In the genomic region with DNA sequence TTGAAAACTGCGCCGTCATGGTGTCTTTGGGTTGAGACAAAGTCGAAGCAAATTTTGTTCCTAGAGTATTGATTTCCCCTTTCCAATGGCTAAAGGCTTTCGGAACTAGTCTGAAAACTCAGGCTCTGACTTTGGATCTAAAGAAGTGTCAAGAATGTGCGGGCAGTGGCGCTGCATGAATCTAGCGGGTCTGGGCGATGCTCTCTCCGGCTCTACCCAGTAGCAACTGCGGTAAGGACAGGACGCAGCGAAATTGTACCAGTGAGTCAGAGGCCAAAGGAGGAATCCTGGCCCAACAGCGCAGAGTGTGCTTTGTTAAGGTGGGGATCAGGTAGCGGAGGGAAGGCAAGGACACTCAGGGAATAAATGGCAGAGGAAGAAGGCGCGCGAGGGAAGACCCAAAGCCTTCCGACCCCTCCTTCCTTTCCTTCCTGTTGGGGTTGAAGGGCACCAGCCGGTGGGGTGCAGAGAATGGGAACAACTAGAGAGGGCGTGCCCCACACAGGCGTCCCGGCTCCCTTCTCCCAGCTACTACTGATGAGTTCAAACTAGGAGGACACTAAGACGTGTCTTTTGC, we compare ENCODE assay signal across 19 cellular contexts. TPM values are rescaled to one million over a fixed set of nuclear protein-coding genes. Genes with fewer than 3 reads are reported as not detected.
A peak's percentile ranks its signal among the peaks of the same experiment; 100 is the strongest.
DNase-seq lines count a peak whose midpoint lies in the region; ATAC-seq and TF ChIP-seq lines count a peak whose summit lies in the region.
"Had no signal": no experiment of that assay in that cellular context is flagged by ENCODE, and none has a peak within 500 bp of the region (broad histone marks: within the 10 kb centered on the region; RNA-seq: fewer than 3 reads in every experiment).

No MANE protein-coding gene starts in this region.

- H3K36me3 ChIP-seq in mesendoderm (ENCODE audit: control insufficient read depth, insufficient read depth, low read length): no peaks in the 10 kb centered on the region
- H3K36me3 ChIP-seq: BE2C had no signal

- H3K4me1 ChIP-seq in mesendoderm (ENCODE audit: control insufficient read depth, low read depth, low read length): peaks cover 10% of the 10 kb centered on the region
- H3K4me1 ChIP-seq: BE2C had no signal

- no peak overlapping the region for H3K4me2 ChIP-seq in mesendoderm (ENCODE audit: low read length)

- peak overlapping the region; percentile 38 for H3K56ac ChIP-seq in mesendoderm (ENCODE audit: low read length)

- H3K9ac ChIP-seq in mesendoderm (ENCODE audit: low read length): no peak overlapping the region

- no peak overlapping the region for H4K5ac ChIP-seq in mesendoderm (ENCODE audit: low read length)

- no peak overlapping the region for H3K23ac ChIP-seq in mesendoderm (ENCODE audit: low read length)

- H2AK5ac ChIP-seq in mesendoderm (ENCODE audit: low read length): no peak overlapping the region

- no peak overlapping the region for H2BK120ac ChIP-seq in mesendoderm (ENCODE audit: low read depth, low read length)

- H3K79me1 ChIP-seq in mesendoderm (ENCODE audit: low read length): no peaks in the 10 kb centered on the region

- H4K8ac ChIP-seq in mesendoderm (ENCODE audit: low read depth, low read length): no peak overlapping the region

- DNase-seq in activated CD8-positive, alpha-beta memory T cell treated with anti-CD3 and anti-CD28 coated beads for 24 hours: peak; percentile 38
- DNase-seq in activated CD8-positive, alpha-beta memory T cell treated with anti-CD3 and anti-CD28 coated beads, Interleukin-2, amount 50 U/mL, for 4 hours: no peak
- DNase-seq in epithelial cell of esophagus (ENCODE audit: low read depth) (peak; percentile 39), mesendoderm (no peak), NCI-H1092 treated with DMSO at 0.1 percent for 48 hours (lab: John Stamatoyannopoulos, UW) (no peak), T-helper 9 cell (no peak)
- DNase-seq: ACHN; BE2C; CD8-positive, alpha-beta memory T cell; DMS 273 treated with DMSO at 0.1 percent for 48 hours; DMS79 treated with DMSO at 0.1 percent for 48 hours; GF-D8; NCI-H2029 treated with DMSO at 0.1 percent for 48 hours; NCI-H446 treated with DMSO at 0.1 percent for 48 hours; NCI-H526 treated with DMSO at 0.1 percent for 48 hours; Right ventricle myocardium superior had no signal

- H3K27ac ChIP-seq in mesendoderm (ENCODE audit: low read depth, low read length): no peak overlapping the region
- H3K27ac ChIP-seq: 22Rv1 had no signal

- H3K27me3 ChIP-seq in mesendoderm (ENCODE audit: insufficient read depth, low read length, poor library complexity): no peaks in the 10 kb centered on the region

- H3K79me2 ChIP-seq in mesendoderm (ENCODE audit: control insufficient read depth, insufficient read depth, low read length): no peaks in the 10 kb centered on the region

- no peak for TF ChIP-seq CTCF in epithelial cell of esophagus (IDR thresholded peaks at IDR 0.05; ENCODE audit: insufficient read depth, low read depth, low read length, missing control alignments)

- H3K4ac ChIP-seq in mesendoderm (ENCODE audit: low read depth, low read length): no peak overlapping the region

- no peak overlapping the region for H2BK5ac ChIP-seq in mesendoderm (ENCODE audit: low read length)

- H3K18ac ChIP-seq in mesendoderm (ENCODE audit: low read length): no peak overlapping the region

- no peak overlapping the region for H3K4me3 ChIP-seq in epithelial cell of esophagus (ENCODE audit: low read length)
- no peak overlapping the region for H3K4me3 ChIP-seq in mesendoderm (ENCODE audit: low read length)

- no peak overlapping the region for H2BK15ac ChIP-seq in mesendoderm (replicated peaks; ENCODE audit: low read depth)

- no peak for ATAC-seq in HG02623 (IDR thresholded peaks at IDR 0.05; ENCODE audit: unreplicated experiment)
- ATAC-seq: HCT116 had no signal

- WGBS in mesendoderm (ENCODE audit: extremely low coverage, insufficient coverage, low lambda C conversion rate): no CpG with 5 or more reads among the region's 23 CpGs

RNA-seq across cellular contexts. Expression of gene HLA-F, which starts 32.1 kb away (rescaled TPM):
- 2.0 TPM for polyA plus RNA-seq in mesendoderm (2013, experiment 1 of 2)
- polyA plus RNA-seq in mesendoderm (2013, experiment 2 of 2): 1.8 TPM

Comparison
In these comparisons a context has a peak if more than half of its experiments do, and no peak if none do; other contexts are left out.
1. DNase-seq: peak in activated CD8-positive, alpha-beta memory T cell treated with anti-CD3 and anti-CD28 coated beads for 24 hours (single experiment) and epithelial cell of esophagus (single experiment); none in activated CD8-positive, alpha-beta memory T cell treated with anti-CD3 and anti-CD28 coated beads, Interleukin-2, amount 50 U/mL, for 4 hours (single experiment), mesendoderm (single experiment), NCI-H1092 treated with DMSO at 0.1 percent for 48 hours (single experiment) and T-helper 9 cell (single experiment).